9 cellular contexts compared by ENCODE assay signal in genomic region chr3:141076026-141076797, GRCh38.
DNase-seq lines count a peak whose midpoint lies in the region; ATAC-seq lines count a peak whose summit lies in the region.
"Had no signal": no experiment of that assay in that cellular context is flagged by ENCODE, and none has a peak within 500 bp of the region (broad histone marks: within the 10 kb centered on the region; RNA-seq: fewer than 3 reads in every experiment).

No MANE protein-coding gene starts in this region.

- H3K9me3 ChIP-seq in iPS-20b (ENCODE audit: insufficient read depth, low read depth, low read length), result no peaks in the 10 kb centered on the region

- DNase-seq in DMS53 treated with DMSO at 0.1 percent for 48 hours (lab: John Stamatoyannopoulos, UW; ENCODE audit: unreplicated experiment), result peak; percentile 25
- DNase-seq in UCSD-AML1 (lab: John Stamatoyannopoulos, UW; ENCODE audit: unreplicated experiment), result peak; percentile 51
- peak; percentile 66 for DNase-seq in retina
- DNase-seq in activated CD8-positive, alpha-beta memory T cell treated with anti-CD3 and anti-CD28 coated beads for 24 hours, result no peak
- DNase-seq in hepatic stellate cell (ENCODE audit: low spot score), result no peak
- no peak for DNase-seq in NCI-H1105 treated with DMSO at 0.1 percent for 48 hours (lab: John Stamatoyannopoulos, UW)
- DNase-seq: Karpas-422 had no signal

- peak overlapping the region; percentile 18 for H3K27ac ChIP-seq in iPS-20b (ENCODE audit: low read length)

- H3K9ac ChIP-seq in iPS-20b (ENCODE audit: low read depth, low read length), result peak overlapping the region; percentile 17; the same call in 1 of the 2 replicates

- H3K4me1 ChIP-seq in iPS-20b (ENCODE audit: insufficient read depth, low read length), result peaks cover 68% of the 10 kb centered on the region

- H3K27me3 ChIP-seq in iPS-20b (ENCODE audit: insufficient read depth, low read length), result peaks cover 15% of the 10 kb centered on the region; the same call in 1 of the 2 replicates

- H3K36me3 ChIP-seq in iPS-20b (ENCODE audit: insufficient read depth, low read depth, low read length), result no peaks in the 10 kb centered on the region

- H3K4me3 ChIP-seq in iPS-20b (ENCODE audit: low read length), result no peak overlapping the region

- no peak for ATAC-seq in HG02798 (IDR thresholded peaks at IDR 0.05; ENCODE audit: poor library complexity, unreplicated experiment)

Comparison
In these comparisons a context has a peak if more than half of its experiments do, and no peak if none do; other contexts are left out.
1. DNase-seq: peak in DMS53 treated with DMSO at 0.1 percent for 48 hours (single experiment), UCSD-AML1 (single experiment) and retina (single experiment); none in activated CD8-positive, alpha-beta memory T cell treated with anti-CD3 and anti-CD28 coated beads for 24 hours (single experiment), hepatic stellate cell (single experiment) and NCI-H1105 treated with DMSO at 0.1 percent for 48 hours (single experiment).